Comparison of ENCODE assay signal across 1 cellular context in genomic region chr16:89217388-89218191, GRCh38.
TF ChIP-seq lines count a peak whose summit lies in the region.

Gene ZNF778 (plus strand): TSS chr16:89217703. CDS start chr16:89221128, 3,425 bp downstream.

TF ChIP-seq in HepG2, 621 proteins besides CTCF, POLR2A, EP300 and RAD21 (continued from another document and continues in another):
- TF ChIP-seq MXD3 (CRISPR knock-in tag; IDR thresholded peaks at IDR 0.05): peak; percentile 94
- no peak for TF ChIP-seq SUZ12 (IDR thresholded peaks at IDR 0.05; ENCODE audit: low read depth, low read length)
- TF ChIP-seq ELF3 (CRISPR knock-in tag; IDR thresholded peaks at IDR 0.05): peak; percentile 81
- TF ChIP-seq MEF2D (CRISPR knock-in tag; IDR thresholded peaks at IDR 0.05): no peak; the same call in 1 of the 2 replicates
- no peak for TF ChIP-seq STAT5B (CRISPR knock-in tag; IDR thresholded peaks at IDR 0.05)
- TF ChIP-seq ZFP1 (CRISPR knock-in tag; IDR thresholded peaks at IDR 0.05): peak; percentile 80; the same call in 1 of the 2 replicates
- TF ChIP-seq, protein P1, sequence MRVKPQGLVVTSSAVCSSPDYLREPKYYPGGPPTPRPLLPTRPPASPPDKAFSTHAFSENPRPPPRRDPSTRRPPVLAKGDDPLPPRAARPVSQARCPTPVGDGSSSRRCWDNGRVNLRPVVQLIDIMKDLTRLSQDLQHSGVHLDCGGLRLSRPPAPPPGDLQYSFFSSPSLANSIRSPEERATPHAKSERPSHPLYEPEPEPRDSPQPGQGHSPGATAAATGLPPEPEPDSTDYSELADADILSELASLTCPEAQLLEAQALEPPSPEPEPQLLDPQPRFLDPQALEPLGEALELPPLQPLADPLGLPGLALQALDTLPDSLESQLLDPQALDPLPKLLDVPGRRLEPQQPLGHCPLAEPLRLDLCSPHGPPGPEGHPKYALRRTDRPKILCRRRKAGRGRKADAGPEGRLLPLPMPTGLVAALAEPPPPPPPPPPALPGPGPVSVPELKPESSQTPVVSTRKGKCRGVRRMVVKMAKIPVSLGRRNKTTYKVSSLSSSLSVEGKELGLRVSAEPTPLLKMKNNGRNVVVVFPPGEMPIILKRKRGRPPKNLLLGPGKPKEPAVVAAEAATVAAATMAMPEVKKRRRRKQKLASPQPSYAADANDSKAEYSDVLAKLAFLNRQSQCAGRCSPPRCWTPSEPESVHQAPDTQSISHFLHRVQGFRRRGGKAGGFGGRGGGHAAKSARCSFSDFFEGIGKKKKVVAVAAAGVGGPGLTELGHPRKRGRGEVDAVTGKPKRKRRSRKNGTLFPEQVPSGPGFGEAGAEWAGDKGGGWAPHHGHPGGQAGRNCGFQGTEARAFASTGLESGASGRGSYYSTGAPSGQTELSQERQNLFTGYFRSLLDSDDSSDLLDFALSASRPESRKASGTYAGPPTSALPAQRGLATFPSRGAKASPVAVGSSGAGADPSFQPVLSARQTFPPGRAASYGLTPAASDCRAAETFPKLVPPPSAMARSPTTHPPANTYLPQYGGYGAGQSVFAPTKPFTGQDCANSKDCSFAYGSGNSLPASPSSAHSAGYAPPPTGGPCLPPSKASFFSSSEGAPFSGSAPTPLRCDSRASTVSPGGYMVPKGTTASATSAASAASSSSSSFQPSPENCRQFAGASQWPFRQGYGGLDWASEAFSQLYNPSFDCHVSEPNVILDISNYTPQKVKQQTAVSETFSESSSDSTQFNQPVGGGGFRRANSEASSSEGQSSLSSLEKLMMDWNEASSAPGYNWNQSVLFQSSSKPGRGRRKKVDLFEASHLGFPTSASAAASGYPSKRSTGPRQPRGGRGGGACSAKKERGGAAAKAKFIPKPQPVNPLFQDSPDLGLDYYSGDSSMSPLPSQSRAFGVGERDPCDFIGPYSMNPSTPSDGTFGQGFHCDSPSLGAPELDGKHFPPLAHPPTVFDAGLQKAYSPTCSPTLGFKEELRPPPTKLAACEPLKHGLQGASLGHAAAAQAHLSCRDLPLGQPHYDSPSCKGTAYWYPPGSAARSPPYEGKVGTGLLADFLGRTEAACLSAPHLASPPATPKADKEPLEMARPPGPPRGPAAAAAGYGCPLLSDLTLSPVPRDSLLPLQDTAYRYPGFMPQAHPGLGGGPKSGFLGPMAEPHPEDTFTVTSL (CRISPR knock-in tag; IDR thresholded peaks at IDR 0.05; ENCODE audit: borderline replicate concordance): peak; percentile 75
- TF ChIP-seq KDM6A (CRISPR knock-in tag; IDR thresholded peaks at IDR 0.05; ENCODE audit: low read depth): no peak
- no peak for TF ChIP-seq MBD4 (IDR thresholded peaks at IDR 0.05; ENCODE audit: borderline replicate concordance, low read length)
- TF ChIP-seq KLF11 (CRISPR knock-in tag; IDR thresholded peaks at IDR 0.05): no peak; the same call in 1 of the 2 replicates
- peak; percentile 94 for TF ChIP-seq ZNF704 (CRISPR knock-in tag; IDR thresholded peaks at IDR 0.05; ENCODE audit: borderline replicate concordance)
- TF ChIP-seq CENPT (CRISPR knock-in tag; IDR thresholded peaks at IDR 0.05; ENCODE audit: low read depth): no peak; the same call in 1 of the 2 replicates
- TF ChIP-seq, protein P2, sequence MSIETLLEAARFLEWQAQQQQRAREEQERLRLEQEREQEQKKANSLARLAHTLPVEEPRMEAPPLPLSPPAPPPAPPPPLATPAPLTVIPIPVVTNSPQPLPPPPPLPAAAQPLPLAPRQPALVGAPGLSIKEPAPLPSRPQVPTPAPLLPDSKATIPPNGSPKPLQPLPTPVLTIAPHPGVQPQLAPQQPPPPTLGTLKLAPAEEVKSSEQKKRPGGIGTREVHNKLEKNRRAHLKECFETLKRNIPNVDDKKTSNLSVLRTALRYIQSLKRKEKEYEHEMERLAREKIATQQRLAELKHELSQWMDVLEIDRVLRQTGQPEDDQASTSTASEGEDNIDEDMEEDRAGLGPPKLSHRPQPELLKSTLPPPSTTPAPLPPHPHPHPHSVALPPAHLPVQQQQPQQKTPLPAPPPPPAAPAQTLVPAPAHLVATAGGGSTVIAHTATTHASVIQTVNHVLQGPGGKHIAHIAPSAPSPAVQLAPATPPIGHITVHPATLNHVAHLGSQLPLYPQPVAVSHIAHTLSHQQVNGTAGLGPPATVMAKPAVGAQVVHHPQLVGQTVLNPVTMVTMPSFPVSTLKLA (IDR thresholded peaks at IDR 0.05): peak; percentile 43
- TF ChIP-seq EHMT2 (IDR thresholded peaks at IDR 0.05; ENCODE audit: borderline replicate concordance, low read depth, low read length): no peak
- TF ChIP-seq MIER2 (CRISPR knock-in tag; IDR thresholded peaks at IDR 0.05): peak; percentile 62; the same call in 1 of the 2 replicates
- no peak; the same call in 1 of the 2 replicates for TF ChIP-seq MTERF4 (CRISPR knock-in tag; IDR thresholded peaks at IDR 0.05)
- no peak for TF ChIP-seq ZNF17 (CRISPR knock-in tag; IDR thresholded peaks at IDR 0.05)
- no peak for TF ChIP-seq ZNF512 (CRISPR knock-in tag; IDR thresholded peaks at IDR 0.05)
- TF ChIP-seq BCL3 (CRISPR knock-in tag; IDR thresholded peaks at IDR 0.05): peak; percentile 84
- TF ChIP-seq FOXK1 (CRISPR knock-in tag; IDR thresholded peaks at IDR 0.05; ENCODE audit: borderline replicate concordance, low read depth): peak; percentile 95; the same call in 1 of the 2 replicates
- peak; percentile 94 for TF ChIP-seq KDM5A (IDR thresholded peaks at IDR 0.05; ENCODE audit: borderline replicate concordance, low read length)
- TF ChIP-seq ZNF709 (CRISPR knock-in tag; IDR thresholded peaks at IDR 0.05): no peak; the same call in 1 of the 2 replicates
- TF ChIP-seq HNRNPUL1 (IDR thresholded peaks at IDR 0.05; ENCODE audit: low read depth, low read length): no peak
- TF ChIP-seq WIZ (CRISPR knock-in tag; IDR thresholded peaks at IDR 0.05): no peak
- no peak for TF ChIP-seq RBAK (CRISPR knock-in tag; IDR thresholded peaks at IDR 0.05)
- TF ChIP-seq FOXO4 (CRISPR knock-in tag; conservative IDR thresholded peaks at IDR 0.05): no peak
- no peak; the same call in 1 of the 2 replicates for TF ChIP-seq PHF21A (CRISPR knock-in tag; IDR thresholded peaks at IDR 0.05)
- TF ChIP-seq MIXL1 (CRISPR knock-in tag; IDR thresholded peaks at IDR 0.05): peak; percentile 84
- TF ChIP-seq, protein P3, sequence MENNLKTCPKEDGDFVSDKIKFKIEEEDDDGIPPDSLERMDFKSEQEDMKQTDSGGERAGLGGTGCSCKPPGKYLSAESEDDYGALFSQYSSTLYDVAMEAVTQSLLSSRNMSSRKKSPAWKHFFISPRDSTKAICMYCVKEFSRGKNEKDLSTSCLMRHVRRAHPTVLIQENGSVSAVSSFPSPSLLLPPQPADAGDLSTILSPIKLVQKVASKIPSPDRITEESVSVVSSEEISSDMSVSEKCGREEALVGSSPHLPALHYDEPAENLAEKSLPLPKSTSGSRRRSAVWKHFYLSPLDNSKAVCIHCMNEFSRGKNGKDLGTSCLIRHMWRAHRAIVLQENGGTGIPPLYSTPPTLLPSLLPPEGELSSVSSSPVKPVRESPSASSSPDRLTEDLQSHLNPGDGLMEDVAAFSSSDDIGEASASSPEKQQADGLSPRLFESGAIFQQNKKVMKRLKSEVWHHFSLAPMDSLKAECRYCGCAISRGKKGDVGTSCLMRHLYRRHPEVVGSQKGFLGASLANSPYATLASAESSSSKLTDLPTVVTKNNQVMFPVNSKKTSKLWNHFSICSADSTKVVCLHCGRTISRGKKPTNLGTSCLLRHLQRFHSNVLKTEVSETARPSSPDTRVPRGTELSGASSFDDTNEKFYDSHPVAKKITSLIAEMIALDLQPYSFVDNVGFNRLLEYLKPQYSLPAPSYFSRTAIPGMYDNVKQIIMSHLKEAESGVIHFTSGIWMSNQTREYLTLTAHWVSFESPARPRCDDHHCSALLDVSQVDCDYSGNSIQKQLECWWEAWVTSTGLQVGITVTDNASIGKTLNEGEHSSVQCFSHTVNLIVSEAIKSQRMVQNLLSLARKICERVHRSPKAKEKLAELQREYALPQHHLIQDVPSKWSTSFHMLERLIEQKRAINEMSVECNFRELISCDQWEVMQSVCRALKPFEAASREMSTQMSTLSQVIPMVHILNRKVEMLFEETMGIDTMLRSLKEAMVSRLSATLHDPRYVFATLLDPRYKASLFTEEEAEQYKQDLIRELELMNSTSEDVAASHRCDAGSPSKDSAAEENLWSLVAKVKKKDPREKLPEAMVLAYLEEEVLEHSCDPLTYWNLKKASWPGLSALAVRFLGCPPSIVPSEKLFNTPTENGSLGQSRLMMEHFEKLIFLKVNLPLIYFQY (CRISPR knock-in tag; IDR thresholded peaks at IDR 0.05; ENCODE audit: borderline replicate concordance): peak; percentile 90
- TF ChIP-seq, protein P4, sequence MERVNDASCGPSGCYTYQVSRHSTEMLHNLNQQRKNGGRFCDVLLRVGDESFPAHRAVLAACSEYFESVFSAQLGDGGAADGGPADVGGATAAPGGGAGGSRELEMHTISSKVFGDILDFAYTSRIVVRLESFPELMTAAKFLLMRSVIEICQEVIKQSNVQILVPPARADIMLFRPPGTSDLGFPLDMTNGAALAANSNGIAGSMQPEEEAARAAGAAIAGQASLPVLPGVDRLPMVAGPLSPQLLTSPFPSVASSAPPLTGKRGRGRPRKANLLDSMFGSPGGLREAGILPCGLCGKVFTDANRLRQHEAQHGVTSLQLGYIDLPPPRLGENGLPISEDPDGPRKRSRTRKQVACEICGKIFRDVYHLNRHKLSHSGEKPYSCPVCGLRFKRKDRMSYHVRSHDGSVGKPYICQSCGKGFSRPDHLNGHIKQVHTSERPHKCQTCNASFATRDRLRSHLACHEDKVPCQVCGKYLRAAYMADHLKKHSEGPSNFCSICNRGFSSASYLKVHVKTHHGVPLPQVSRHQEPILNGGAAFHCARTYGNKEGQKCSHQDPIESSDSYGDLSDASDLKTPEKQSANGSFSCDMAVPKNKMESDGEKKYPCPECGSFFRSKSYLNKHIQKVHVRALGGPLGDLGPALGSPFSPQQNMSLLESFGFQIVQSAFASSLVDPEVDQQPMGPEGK (CRISPR knock-in tag; IDR thresholded peaks at IDR 0.05): peak; percentile 59
- 0 out of 2 replicates have a peak, but pooled peaks have one; percentile 5 for TF ChIP-seq ZNF75D (CRISPR knock-in tag; IDR thresholded peaks at IDR 0.05; ENCODE audit: borderline replicate concordance)
- TF ChIP-seq SMYD3 (CRISPR knock-in tag; IDR thresholded peaks at IDR 0.05): no peak; the same call in 1 of the 2 replicates
- no peak for TF ChIP-seq ZNF577 (CRISPR knock-in tag; IDR thresholded peaks at IDR 0.05; ENCODE audit: borderline replicate concordance, low read depth)
